ENCODE assay signal across 1 cellular context in genomic region chr15:43776101-43776717, GRCh38.
TF ChIP-seq lines count a peak whose summit lies in the region.

No MANE protein-coding gene starts in this region.

TF ChIP-seq in A549, 52 proteins besides CTCF, POLR2A, EP300 and RAD21 (continued from another document):
- no peak for TF ChIP-seq E2F6 (IDR thresholded peaks at IDR 0.05; ENCODE audit: borderline replicate concordance, low read depth)
